In the genomic region with DNA sequence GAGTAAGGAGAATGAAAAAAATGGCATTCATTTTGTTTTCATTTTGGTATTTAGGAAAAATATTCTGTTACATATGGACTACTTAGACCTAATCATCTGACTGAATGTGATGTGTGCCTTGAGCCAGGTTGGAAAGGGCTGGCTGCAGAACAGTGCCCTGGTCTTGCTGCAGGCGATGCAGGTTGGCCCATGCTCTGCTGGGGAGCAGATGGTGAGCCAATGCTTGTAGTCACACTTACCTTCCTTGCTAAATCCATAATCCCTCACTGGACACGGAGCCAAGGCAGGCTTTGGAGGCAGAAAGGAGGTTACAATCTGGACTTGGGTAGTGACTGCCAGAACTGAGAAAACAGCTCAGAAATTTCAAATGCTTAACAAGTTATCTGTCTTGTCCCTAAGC, we compare ENCODE assay signal across 19 cellular contexts.
A peak's percentile ranks its signal among the peaks of the same experiment; 100 is the strongest.
DNase-seq lines count a peak whose midpoint lies in the region; ATAC-seq and TF ChIP-seq lines count a peak whose summit lies in the region.
"Had no signal": no experiment of that assay in that cellular context is flagged by ENCODE, and none has a peak within 500 bp of the region (broad histone marks: within the 10 kb centered on the region; RNA-seq: fewer than 3 reads in every experiment).

No MANE protein-coding gene starts in this region.

- intact Hi-C loops in psoas muscle (cut with DNase I) = no loop called here

- H3K27ac ChIP-seq in SK-N-SH (ENCODE audit: low read depth in 2 of 2, low read length in 1 of 2) (peak overlapping the region in 1 of 2 experiments; percentile 63; a peak in 2 of 4 replicates), psoas muscle (no peak overlapping the region)
- H3K27ac ChIP-seq: suprapubic skin had no signal

- H3K27me3 ChIP-seq in SK-N-SH (ENCODE audit: insufficient read depth) (no peaks in the 10 kb centered on the region), psoas muscle (ENCODE audit: insufficient read depth in 3 of 3, low read length in 2 of 3) (no peaks in the 10 kb centered on the region)
- H3K27me3 ChIP-seq: suprapubic skin had no signal

- ATAC-seq in SK-N-SH treated with all-trans-retinoic acid at 6 μM for 48 hours (no peak), psoas muscle (no peak)
- ATAC-seq: GM12878 had no signal

- TF ChIP-seq CTCF in SK-N-SH (IDR thresholded peaks at IDR 0.05) = no peak
- no peak for TF ChIP-seq CTCF in psoas muscle (IDR thresholded peaks at IDR 0.05)

- H3K4me1 ChIP-seq in SK-N-SH (ENCODE audit: control insufficient read depth in 1 of 2, insufficient read depth in 2 of 2, low read depth in 1 of 2, low read length in 1 of 2) (peaks cover 0 to 18% of the 10 kb centered on the region in 2 experiments; a peak in 2 of 4 replicates), psoas muscle (no peaks in the 10 kb centered on the region)
- H3K4me1 ChIP-seq: suprapubic skin had no signal

- POLR2A ChIA-PET in SK-N-SH (lab: Yijun Ruan, JAX) = no interaction called here

- no peak overlapping the region for H3K9ac ChIP-seq in SK-N-SH

- no peaks in the 10 kb centered on the region for H4K20me1 ChIP-seq in SK-N-SH (ENCODE audit: insufficient read depth)

- no peak for TF ChIP-seq RAD21 in SK-N-SH (IDR thresholded peaks at IDR 0.05; ENCODE audit: low read length)

- peaks cover 0 to 4% of the 10 kb centered on the region in 2 experiments for H3K36me3 ChIP-seq in SK-N-SH (replicated peaks in 1 of 2; ENCODE audit: control insufficient read depth in 1 of 2, insufficient read depth in 2 of 2, low read length in 1 of 2)
- no peaks in the 10 kb centered on the region for H3K36me3 ChIP-seq in psoas muscle (ENCODE audit: insufficient read depth in 1 of 2, low read depth in 1 of 2)
- H3K36me3 ChIP-seq: HAP-1, suprapubic skin had no signal

- TF ChIP-seq EP300 in SK-N-SH (IDR thresholded peaks at IDR 0.05; ENCODE audit: borderline replicate concordance in 1 of 2, low read depth in 1 of 2, low read length in 1 of 2) = no peak

- H3K4me3 ChIP-seq in SK-N-SH (ENCODE audit: low read depth in 2 of 2, low read length in 1 of 2) (no peak overlapping the region), psoas muscle (no peak overlapping the region)
- H3K4me3 ChIP-seq: GM12878, HAP-1, suprapubic skin had no signal

- H2AFZ ChIP-seq in SK-N-SH (ENCODE audit: low read depth) = no peak overlapping the region

- no peaks in the 10 kb centered on the region for H3K9me2 ChIP-seq in SK-N-SH

- WGBS in SK-N-SH (ENCODE audit: low lambda C conversion rate) = 55% methylated on average over 2 of the region's 2 CpGs
- 19 to 23% (median 21%) methylated on average over 2 of the region's 2 CpGs for WGBS in psoas muscle, 3 donors

- H3K79me2 ChIP-seq in SK-N-SH (ENCODE audit: insufficient read depth) = no peaks in the 10 kb centered on the region

- DNase-seq in SK-N-SH (peak; percentile 19), NCI-H524 (lab: John Stamatoyannopoulos, UW) (peak; percentile 95 to 98), cerebellum (ENCODE audit: low spot score) (peak; percentile 88), pons (ENCODE audit: low spot score) (peak; percentile 29), psoas muscle (no peak), NCI-H187 treated with DMSO at 0.1 percent for 48 hours (lab: John Stamatoyannopoulos, UW) (no peak)
- no peak for DNase-seq in activated T-cell treated with anti-CD3 and anti-CD28 coated beads, Interleukin-2, amount 50 U/mL, for 1 hour
- DNase-seq: activated B cell treated with CpG ODN at 0.5 μM for 24 hours; activated naive CD4-positive, alpha-beta T cell treated with anti-CD3 and anti-CD28 coated beads, Interleukin-2, amount 10 ng/mL, durations not matched to agents 7 days and 5 days; dermis blood vessel endothelial cell; Karpas-422; mesendoderm; MV-4-11; NCI-H1930; NCI-H510A treated with DMSO at 0.1 percent for 48 hours had no signal

- CTCF ChIA-PET in SK-N-SH (lab: Yijun Ruan, JAX) = no interaction called here

- H3K4me2 ChIP-seq in SK-N-SH = no peak overlapping the region

- H3F3A ChIP-seq in SK-N-SH (replicated peaks; ENCODE audit: insufficient read depth) = no peaks in the 10 kb centered on the region

- H3K9me3 ChIP-seq in SK-N-SH (no peaks in the 10 kb centered on the region), psoas muscle (no peaks in the 10 kb centered on the region)
- H3K9me3 ChIP-seq: HAP-1, suprapubic skin had no signal

TF ChIP-seq in SK-N-SH, 30 proteins besides CTCF, POLR2A, EP300 and RAD21:
- TF ChIP-seq FOXM1 (IDR thresholded peaks at IDR 0.05; ENCODE audit: low read depth) (no peak), FOXJ3 (CRISPR knock-in tag; IDR thresholded peaks at IDR 0.05) (0 out of 2 replicates have a peak, but pooled peaks have one; percentile 14)

TF ChIP-seq in SK-N-SH treated with all-trans-retinoic acid at 6 μM for 48 hours, 23 proteins besides CTCF, POLR2A, EP300 and RAD21:
- TF ChIP-seq ZFP3 (CRISPR knock-in tag; IDR thresholded peaks at IDR 0.05) = no peak
- no peak for TF ChIP-seq ARNTL (CRISPR knock-in tag; IDR thresholded peaks at IDR 0.05; ENCODE audit: borderline replicate concordance, low read depth)
- TF ChIP-seq, protein P1, sequence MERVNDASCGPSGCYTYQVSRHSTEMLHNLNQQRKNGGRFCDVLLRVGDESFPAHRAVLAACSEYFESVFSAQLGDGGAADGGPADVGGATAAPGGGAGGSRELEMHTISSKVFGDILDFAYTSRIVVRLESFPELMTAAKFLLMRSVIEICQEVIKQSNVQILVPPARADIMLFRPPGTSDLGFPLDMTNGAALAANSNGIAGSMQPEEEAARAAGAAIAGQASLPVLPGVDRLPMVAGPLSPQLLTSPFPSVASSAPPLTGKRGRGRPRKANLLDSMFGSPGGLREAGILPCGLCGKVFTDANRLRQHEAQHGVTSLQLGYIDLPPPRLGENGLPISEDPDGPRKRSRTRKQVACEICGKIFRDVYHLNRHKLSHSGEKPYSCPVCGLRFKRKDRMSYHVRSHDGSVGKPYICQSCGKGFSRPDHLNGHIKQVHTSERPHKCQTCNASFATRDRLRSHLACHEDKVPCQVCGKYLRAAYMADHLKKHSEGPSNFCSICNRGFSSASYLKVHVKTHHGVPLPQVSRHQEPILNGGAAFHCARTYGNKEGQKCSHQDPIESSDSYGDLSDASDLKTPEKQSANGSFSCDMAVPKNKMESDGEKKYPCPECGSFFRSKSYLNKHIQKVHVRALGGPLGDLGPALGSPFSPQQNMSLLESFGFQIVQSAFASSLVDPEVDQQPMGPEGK (CRISPR knock-in tag; IDR thresholded peaks at IDR 0.05; ENCODE audit: borderline replicate concordance) = no peak
- TF ChIP-seq ZNF70 (CRISPR knock-in tag; IDR thresholded peaks at IDR 0.05) = no peak
TF ChIP-seq in SK-N-SH treated with all-trans-retinoic acid at 6 μM for 48 hours: peak in this region for 0.

Comparison
In these comparisons a context has a peak if more than half of its experiments do, and no peak if none do; other contexts are left out.
1. DNase-seq: peak in SK-N-SH (single experiment), NCI-H524 (2 of 2), cerebellum (single experiment) and pons (single experiment); none in activated T-cell treated with anti-CD3 and anti-CD28 coated beads, Interleukin-2, amount 50 U/mL, for 1 hour (single experiment), psoas muscle (0 of 2) and NCI-H187 treated with DMSO at 0.1 percent for 48 hours (single experiment).